22 cellular contexts compared by ENCODE assay signal in genomic region chr3:10596746-10597448, GRCh38.
"Had no signal": no experiment of that assay in that cellular context is flagged by ENCODE, and none has a peak within 500 bp of the region (broad histone marks: within the 10 kb centered on the region; RNA-seq: fewer than 3 reads in every experiment).

No MANE protein-coding gene starts in this region.

- H3K27me3 ChIP-seq: adrenal gland, hepatocyte, neutrophil, vagina had no signal

- H3K79me2 ChIP-seq: hepatocyte, parathyroid adenoma had no signal

- H3K27me3 Mint-ChIP-seq: activated B cell treated with CpG ODN at 0.5 μM for 24 hours had no signal

- H3K36me3 Mint-ChIP-seq: activated CD4-positive, alpha-beta memory T cell treated with anti-CD3 and anti-CD28 coated beads for 36 hours; activated naive CD4-positive, alpha-beta T cell treated with anti-CD3 and anti-CD28 coated beads, Interleukin-2, amount 50 U/mL, for 72 hours; stimulated activated naive B cell treated with anti-CD40 and anti-IgM and Interleukin-4, amounts not matched to agents 10 μg/mL and 1 μg/mL and 100 μg/mL, for 72 hours had no signal

- H3K27ac Mint-ChIP-seq: activated B cell treated with CpG ODN at 0.5 μM for 24 hours; activated CD4-positive, alpha-beta memory T cell treated with anti-CD3 and anti-CD28 coated beads for 36 hours; activated naive CD4-positive, alpha-beta T cell treated with anti-CD3 and anti-CD28 coated beads, Interleukin-2, amount 50 U/mL, for 72 hours; activated T-helper 1 cell treated with anti-CD3 and anti-CD28 coated beads, Interleukin-12 subunit alpha, Interleukin-12 subunit beta, Interleukin-2, Interleukin-4 antibody, amounts not matched to agents 30 ng/mL and 10 ng/mL and 1 ng/mL, durations not matched to agents 14 hours and 24 hours and 36 hours; endodermal cell; stimulated activated naive B cell treated with anti-CD40 and anti-IgM and Interleukin-4, amounts not matched to agents 10 μg/mL and 1 μg/mL and 100 μg/mL, for 72 hours had no signal

- H3K27ac ChIP-seq: adrenal gland, cardiac muscle cell, epithelial cell of prostate, hepatocyte, neutrophil, parathyroid adenoma, spleen, vagina had no signal

- H3K9me3 ChIP-seq: adrenal gland, neutrophil, vagina had no signal

- H2AFZ ChIP-seq: hepatocyte, parathyroid adenoma had no signal

- H3K4me1 Mint-ChIP-seq: activated B cell treated with CpG ODN at 0.5 μM for 24 hours; endodermal cell; stimulated activated naive B cell treated with anti-CD40 and anti-IgM and Interleukin-4, amounts not matched to agents 10 μg/mL and 1 μg/mL and 100 μg/mL, for 72 hours had no signal

- H3K4me3 ChIP-seq: adrenal gland, cardiac muscle cell, hepatocyte, spleen, vagina had no signal

- H3K4me3 Mint-ChIP-seq: activated B cell treated with CpG ODN at 0.5 μM for 24 hours; activated CD4-positive, alpha-beta memory T cell treated with anti-CD3 and anti-CD28 coated beads for 36 hours; activated T-helper 1 cell treated with anti-CD3 and anti-CD28 coated beads, Interleukin-12 subunit alpha, Interleukin-12 subunit beta, Interleukin-2, Interleukin-4 antibody, amounts not matched to agents 30 ng/mL and 10 ng/mL and 1 ng/mL, durations not matched to agents 14 hours and 24 hours and 36 hours; endodermal cell; naive thymus-derived CD8-positive, alpha-beta T cell; stimulated activated naive B cell treated with anti-CD40 and anti-IgM and Interleukin-4, amounts not matched to agents 10 μg/mL and 1 μg/mL and 100 μg/mL, for 72 hours had no signal

- H3K36me3 ChIP-seq: adrenal gland, cardiac muscle cell, neutrophil, spleen, vagina had no signal

- H3K9ac ChIP-seq: parathyroid adenoma had no signal

- DNase-seq: activated B cell treated with CpG ODN at 0.5 μM for 24 hours; activated CD4-positive, alpha-beta memory T cell treated with anti-CD3 and anti-CD28 coated beads for 36 hours; activated CD4-positive, alpha-beta T cell treated with anti-CD3 and anti-CD28 coated beads for 4 hours; activated gamma-delta T cell treated with Interleukin-2 at 50 U/mL for 16 hours; activated T-cell treated with anti-CD3 and anti-CD28 coated beads for 4 hours; adrenal gland; endodermal cell; foreskin fibroblast; left cardiac atrium; mesendoderm; naive thymus-derived CD8-positive, alpha-beta T cell; spleen; stimulated activated CD4-positive, alpha-beta T cell treated with anti-CD3 and anti-CD28 coated beads, Interleukin-4, amount 100 ng/mL, for 4 hours; stimulated activated naive B cell treated with anti-CD40 and anti-IgM and Interleukin-4, amounts not matched to agents 10 μg/mL and 1 μg/mL and 100 μg/mL, for 72 hours had no signal

- H3K9me3 Mint-ChIP-seq: activated B cell treated with CpG ODN at 0.5 μM for 24 hours; activated CD4-positive, alpha-beta memory T cell treated with anti-CD3 and anti-CD28 coated beads for 36 hours; activated naive CD4-positive, alpha-beta T cell treated with anti-CD3 and anti-CD28 coated beads, Interleukin-2, amount 50 U/mL, for 72 hours; activated T-helper 1 cell treated with anti-CD3 and anti-CD28 coated beads, Interleukin-12 subunit alpha, Interleukin-12 subunit beta, Interleukin-2, Interleukin-4 antibody, amounts not matched to agents 30 ng/mL and 10 ng/mL and 1 ng/mL, durations not matched to agents 14 hours and 24 hours and 36 hours; endodermal cell had no signal

- H3K4me2 ChIP-seq: hepatocyte had no signal
